In genomic region chr13:96898212-96898611, GRCh38 we compare ENCODE assay signal across 19 cellular contexts.
DNase-seq lines count a peak whose midpoint lies in the region; TF ChIP-seq lines count a peak whose summit lies in the region.
"Had no signal": no experiment of that assay in that cellular context is flagged by ENCODE, and none has a peak within 500 bp of the region (broad histone marks: within the 10 kb centered on the region; RNA-seq: fewer than 3 reads in every experiment).

No MANE protein-coding gene starts in this region.

- H3K4me3 ChIP-seq in MG63 (no peak overlapping the region), cardiac fibroblast (replicated peaks in 1 of 2; ENCODE audit: low read depth in 2 of 2, low read length in 2 of 2) (no peak overlapping the region), prostate gland (no peak overlapping the region), adrenal gland (no peak overlapping the region)
- H3K4me3 ChIP-seq: BLaER1, coronary artery, GM23338, SJSA1 had no signal

- no peak for TF ChIP-seq POLR2A in prostate gland (IDR thresholded peaks at IDR 0.05)
- no peak for TF ChIP-seq POLR2A in adrenal gland (IDR thresholded peaks at IDR 0.05)

- no peak for TF ChIP-seq CTCF in cardiac fibroblast (IDR thresholded peaks at IDR 0.05; ENCODE audit: low read depth, low read length)
- TF ChIP-seq CTCF in prostate gland (IDR thresholded peaks at IDR 0.05): no peak
- no peak for TF ChIP-seq CTCF in adrenal gland (IDR thresholded peaks at IDR 0.05)

- H3K36me3 ChIP-seq in MG63 (no peaks in the 10 kb centered on the region), prostate gland (no peaks in the 10 kb centered on the region), adrenal gland (replicated peaks in 1 of 2) (no peaks in the 10 kb centered on the region)
- H3K36me3 ChIP-seq: BLaER1, SJSA1, thoracic aorta had no signal

- H3K27me3 ChIP-seq in MG63 (no peaks in the 10 kb centered on the region), prostate gland (replicated peaks; ENCODE audit: insufficient read depth) (no peaks in the 10 kb centered on the region), adrenal gland (peaks cover 5% of the 10 kb centered on the region)
- H3K27me3 ChIP-seq: BLaER1, SJSA1 had no signal

- no peaks in the 10 kb centered on the region for H3K4me1 ChIP-seq in prostate gland (replicated peaks)
- H3K4me1 ChIP-seq in adrenal gland (replicated peaks in 1 of 2): no peaks in the 10 kb centered on the region
- H3K4me1 ChIP-seq: BLaER1, SJSA1 had no signal

- DNase-seq in MG63 (peak; percentile 2), cardiac fibroblast (ENCODE audit: low read depth in 2 of 2) (peak; percentile 13 to 92), iris pigment epithelial cell (ENCODE audit: low read depth) (peak; percentile 83), prostate gland (ENCODE audit: low spot score) (no peak), NCI-H2171 (lab: John Stamatoyannopoulos, UW) (no peak), adrenal gland (no peak)
- DNase-seq: activated CD4-positive, CD25-positive, alpha-beta regulatory T cell treated with anti-CD3 and anti-CD28 coated beads, Interleukin-2, amount 50 U/mL, for 72 hours; activated naive CD8-positive, alpha-beta T cell treated with anti-CD3 and anti-CD28 coated beads, Interleukin-2, amount 10 ng/mL, durations not matched to agents 7 days and 5 days; DMS 273 treated with DMSO at 0.1 percent for 48 hours; NCI-H2081 treated with DMSO at 0.1 percent for 48 hours; NCI-H526; stimulated activated CD4-positive, alpha-beta T cell treated with anti-CD3 and anti-CD28 coated beads, Interleukin-4, amount 100 ng/mL, for 24 hours; stimulated activated CD8-positive, alpha-beta memory T cell treated with anti-CD3 and anti-CD28 coated beads, Interleukin-4, amount 100 ng/mL, for 48 hours had no signal

- H3K27ac ChIP-seq in temporal lobe (ENCODE audit: low read depth, low read length) (peak overlapping the region; percentile 91), prostate gland (no peak overlapping the region), adrenal gland (no peak overlapping the region)
- H3K27ac ChIP-seq: BLaER1, coronary artery, SJSA1, thoracic aorta had no signal

- H3K9me3 ChIP-seq in MG63 (no peaks in the 10 kb centered on the region; the same call in 1 of the 2 replicates), prostate gland (no peaks in the 10 kb centered on the region), adrenal gland (replicated peaks in 1 of 3) (no peaks in the 10 kb centered on the region)
- H3K9me3 ChIP-seq: SJSA1, thoracic aorta had no signal

- intact Hi-C loops in prostate gland (cut with DNase I): no loop called here
- intact Hi-C loops in adrenal gland (cut with DNase I): no loop called here

Comparison
In these comparisons a context has a peak if more than half of its experiments do, and no peak if none do; other contexts are left out.
1. DNase-seq: peak in MG63 (single experiment), cardiac fibroblast (2 of 2) and iris pigment epithelial cell (single experiment); none in prostate gland (single experiment), NCI-H2171 (single experiment) and adrenal gland (0 of 7).